Comparison of ENCODE assay signal across 1 cellular context in the genomic region with DNA sequence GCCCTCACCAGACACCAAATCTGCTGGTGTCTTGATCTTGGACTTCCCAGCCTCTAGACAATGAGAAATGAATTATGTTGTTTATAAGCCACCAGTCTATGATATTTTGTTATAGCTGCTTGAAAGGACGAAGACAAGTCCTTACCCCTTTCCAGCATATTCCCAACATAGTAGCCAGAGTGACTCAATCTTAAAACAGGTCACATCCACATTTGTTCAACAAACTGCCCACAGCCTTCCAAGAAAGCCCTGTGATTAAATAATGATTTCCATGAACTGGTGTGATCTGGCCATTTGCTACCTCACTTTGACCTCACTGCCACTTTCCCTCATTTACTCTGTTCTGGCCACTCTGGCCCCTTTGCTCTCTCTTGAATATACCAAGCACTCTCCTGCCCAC.
TF ChIP-seq lines count a peak whose summit lies in the region.

No MANE protein-coding gene starts in this region.

TF ChIP-seq in IMR-90, 13 proteins besides CTCF, POLR2A, EP300 and RAD21 (continued from another document):
- TF ChIP-seq SMC3 (IDR thresholded peaks at IDR 0.05; ENCODE audit: low read depth, low read length) (no peak), NFE2L2 (IDR thresholded peaks at IDR 0.05; ENCODE audit: low read depth, low read length) (no peak), MAFK (IDR thresholded peaks at IDR 0.05; ENCODE audit: low read depth, low read length) (no peak)
- TF ChIP-seq, protein P1, sequence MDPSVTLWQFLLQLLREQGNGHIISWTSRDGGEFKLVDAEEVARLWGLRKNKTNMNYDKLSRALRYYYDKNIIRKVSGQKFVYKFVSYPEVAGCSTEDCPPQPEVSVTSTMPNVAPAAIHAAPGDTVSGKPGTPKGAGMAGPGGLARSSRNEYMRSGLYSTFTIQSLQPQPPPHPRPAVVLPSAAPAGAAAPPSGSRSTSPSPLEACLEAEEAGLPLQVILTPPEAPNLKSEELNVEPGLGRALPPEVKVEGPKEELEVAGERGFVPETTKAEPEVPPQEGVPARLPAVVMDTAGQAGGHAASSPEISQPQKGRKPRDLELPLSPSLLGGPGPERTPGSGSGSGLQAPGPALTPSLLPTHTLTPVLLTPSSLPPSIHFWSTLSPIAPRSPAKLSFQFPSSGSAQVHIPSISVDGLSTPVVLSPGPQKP (IDR thresholded peaks at IDR 0.05; ENCODE audit: borderline replicate concordance, low read depth, low read length): no peak
